Comparison of ENCODE assay signal across 14 cellular contexts in the genomic region with DNA sequence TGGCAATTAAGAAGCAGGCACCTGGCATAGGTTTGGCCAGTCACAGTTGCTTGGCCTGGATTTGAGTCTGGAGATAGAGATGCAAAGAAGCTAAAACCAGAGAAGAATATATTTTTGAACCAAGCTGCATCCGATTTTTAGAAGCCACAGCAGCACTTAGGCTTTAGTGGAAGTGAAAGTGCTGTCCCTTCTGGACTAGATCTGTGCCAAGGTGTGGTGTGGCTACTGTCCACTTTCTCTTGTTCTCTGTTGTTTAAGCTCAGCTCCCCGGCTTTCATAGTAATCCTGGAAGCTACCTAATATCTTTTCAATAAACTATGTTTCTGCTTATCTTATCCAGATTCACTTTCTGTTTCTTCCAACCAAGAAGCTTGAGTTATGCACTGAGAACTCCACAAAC.
DNase-seq lines count a peak whose midpoint lies in the region; ATAC-seq, FAIRE-seq and TF ChIP-seq lines count a peak whose summit lies in the region.
"Had no signal": no experiment of that assay in that cellular context is flagged by ENCODE, and none has a peak within 500 bp of the region (broad histone marks: within the 10 kb centered on the region; RNA-seq: fewer than 3 reads in every experiment).

No MANE protein-coding gene starts in this region.

- H4K20me1 ChIP-seq in Karpas-422 (ENCODE audit: insufficient read depth, low read depth, low read length), result no peaks in the 10 kb centered on the region

- H3K27me3 ChIP-seq in Karpas-422 (ENCODE audit: low read length), result no peaks in the 10 kb centered on the region
- no peaks in the 10 kb centered on the region for H3K27me3 ChIP-seq in left ventricle myocardium inferior (ENCODE audit: low read depth)
- H3K27me3 ChIP-seq: body of pancreas, esophagus muscularis mucosa, suprapubic skin had no signal

- H3K36me3 ChIP-seq in Karpas-422 (ENCODE audit: insufficient read depth, low read length), result no peaks in the 10 kb centered on the region
- H3K36me3 ChIP-seq in left ventricle myocardium inferior, result no peaks in the 10 kb centered on the region
- H3K36me3 ChIP-seq: esophagus muscularis mucosa, suprapubic skin had no signal

- no peaks in the 10 kb centered on the region for H3K9me2 ChIP-seq in Karpas-422 (replicated peaks; ENCODE audit: insufficient read depth, low read length)

- peak overlapping the region; percentile 19 for H3K4me3 Mint-ChIP-seq in T-helper 17 cell

- TF ChIP-seq CTCF in left ventricle myocardium inferior (IDR thresholded peaks at IDR 0.05; ENCODE audit: borderline replicate concordance), result no peak

- H3K4me1 Mint-ChIP-seq in T-helper 17 cell, result peaks cover 10% of the 10 kb centered on the region

- intact Hi-C loops in left ventricle myocardium inferior (cut with micrococcal nuclease), result no loop called here

- H3K4me1 ChIP-seq in Karpas-422 (ENCODE audit: low read length) (no peaks in the 10 kb centered on the region), left ventricle myocardium inferior (no peaks in the 10 kb centered on the region)
- H3K4me1 ChIP-seq: body of pancreas, suprapubic skin had no signal

- peak; percentile 27 for ATAC-seq in HG02623 (IDR thresholded peaks at IDR 0.05; ENCODE audit: unreplicated experiment)
- ATAC-seq in T-helper 17 cell, result no peak

- no peak overlapping the region for H3K4me2 ChIP-seq in Karpas-422 (ENCODE audit: low read depth, low read length, poor library complexity, severe bottlenecking)

- H3K79me2 ChIP-seq in Karpas-422 (ENCODE audit: low read length), result no peaks in the 10 kb centered on the region

- peaks cover 10% of the 10 kb centered on the region for H3K27me3 Mint-ChIP-seq in T-helper 17 cell

- H3K27ac Mint-ChIP-seq in T-helper 17 cell, result no peak overlapping the region

- H3K27ac ChIP-seq in Karpas-422 (ENCODE audit: low read length), result no peak overlapping the region
- H3K27ac ChIP-seq in left ventricle myocardium inferior (replicated peaks), result no peak overlapping the region
- H3K27ac ChIP-seq: body of pancreas, esophagus muscularis mucosa, suprapubic skin had no signal

- FAIRE-seq in GM12891 (lab: Jason Lieb, UNC) (no peak), H54 (lab: Jason Lieb, UNC) (no peak), GM19239 (lab: Jason Lieb, UNC) (no peak)

- no peak overlapping the region for H2AFZ ChIP-seq in Karpas-422 (ENCODE audit: low read length)

- no peaks in the 10 kb centered on the region for H3K36me3 Mint-ChIP-seq in T-helper 17 cell (ENCODE audit: low read depth)

- H3K4me3 ChIP-seq in Karpas-422 (ENCODE audit: low read length), result no peak overlapping the region
- no peak overlapping the region for H3K4me3 ChIP-seq in left ventricle myocardium inferior
- H3K4me3 ChIP-seq: body of pancreas, esophagus muscularis mucosa, suprapubic skin had no signal

- H3K9me3 ChIP-seq in T-helper 17 cell (ENCODE audit: control insufficient read depth, low read length, poor library complexity, severe bottlenecking) (no peaks in the 10 kb centered on the region), Karpas-422 (ENCODE audit: low read length) (no peaks in the 10 kb centered on the region), left ventricle myocardium inferior (replicated peaks) (no peaks in the 10 kb centered on the region)
- H3K9me3 ChIP-seq: body of pancreas, esophagus muscularis mucosa, suprapubic skin had no signal

- TF ChIP-seq POLR2A in GM12891 (IDR thresholded peaks at IDR 0.05; ENCODE audit: low read depth, low read length) (no peak), H54 (IDR thresholded peaks at IDR 0.05; ENCODE audit: low read depth, low read length) (no peak)

- DNase-seq in GM12891 (ENCODE audit: insufficient read length, low spot score) (no peak), T-helper 17 cell (no peak), medulla oblongata (ENCODE audit: extremely low spot score) (peak; percentile 15), H54 (ENCODE audit: insufficient read length, low spot score) (no peak), Karpas-422 (no peak), GM19239 (ENCODE audit: insufficient read length, low spot score) (no peak), left ventricle myocardium inferior (no peak)
- DNase-seq: activated CD4-positive, alpha-beta T cell treated with anti-CD3 and anti-CD28 coated beads for 4 hours; DMS53; NCI-H1092 had no signal

- H3K9ac ChIP-seq in Karpas-422 (ENCODE audit: low read length), result no peak overlapping the region

TF ChIP-seq in GM12891, 5 proteins besides CTCF, POLR2A, EP300 and RAD21:
- 0 out of 2 replicates have a peak, but pooled peaks have one; percentile 14 for TF ChIP-seq SPI1 (IDR thresholded peaks at IDR 0.05; ENCODE audit: low read depth, low read length)
- TF ChIP-seq POLR2AphosphoS5 (IDR thresholded peaks at IDR 0.05; ENCODE audit: low read depth, low read length), result no peak
